ENCODE assay signal across 14 cellular contexts in the genomic region with DNA sequence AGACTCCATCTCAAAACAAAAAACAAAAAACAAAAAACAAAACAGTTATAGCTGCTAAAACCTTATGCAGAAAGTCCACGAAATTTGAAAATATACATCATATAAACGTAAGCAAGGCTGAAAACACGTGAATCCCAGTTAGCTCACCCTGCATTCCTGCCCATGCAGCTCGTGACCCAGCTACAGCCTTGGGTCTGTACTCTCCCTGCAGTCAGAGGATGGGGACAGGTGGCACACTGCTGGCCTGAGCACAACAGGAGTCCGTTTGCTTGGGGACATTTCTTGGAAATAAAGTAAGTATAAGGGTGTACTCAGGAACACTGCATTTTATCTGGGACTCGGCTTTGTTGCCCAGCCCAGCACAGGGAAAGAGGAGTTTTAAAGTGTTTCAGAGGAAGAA. TPM values are rescaled to one million over a fixed set of nuclear protein-coding genes. Genes with fewer than 3 reads are reported as not detected.
DNase-seq lines count a peak whose midpoint lies in the region; ATAC-seq and TF ChIP-seq lines count a peak whose summit lies in the region.
"Had no signal": no experiment of that assay in that cellular context is flagged by ENCODE, and none has a peak within 500 bp of the region (broad histone marks: within the 10 kb centered on the region; RNA-seq: fewer than 3 reads in every experiment).

No MANE protein-coding gene starts in this region.

- DNase-seq in SK-N-SH (no peak), Peyer's patch (no peak), esophagus squamous epithelium (lab: John Stamatoyannopoulos, UW) (no peak), tibial nerve (ENCODE audit: low spot score in 2 of 2) (no peak), activated gamma-delta T cell (lab: John Stamatoyannopoulos, UW) (no peak)
- no peak for DNase-seq in stimulated activated effector memory CD8-positive, alpha-beta T cell treated with anti-CD3 and anti-CD28 coated beads, Interleukin-12 subunit alpha, Interleukin-12 subunit beta, amount 100 ng/mL, for 72 hours (ENCODE audit: low spot score in 2 of 2)
- DNase-seq in stimulated activated CD4-positive, alpha-beta T cell treated with anti-CD3 and anti-CD28 coated beads, Interleukin-4, amount 100 ng/mL, for 4 hours: no peak
- DNase-seq: activated CD4-positive, CD25-positive, alpha-beta regulatory T cell treated with anti-CD3 and anti-CD28 coated beads, Interleukin-2, amount 50 U/mL, for 72 hours; DMS79; effector CD8-positive, alpha-beta T cell; spleen had no signal

- H3F3A ChIP-seq in SK-N-SH (replicated peaks; ENCODE audit: insufficient read depth): peaks cover 11% of the 10 kb centered on the region

- H3K9me3 Mint-ChIP-seq in stimulated activated effector memory CD8-positive, alpha-beta T cell treated with anti-CD3 and anti-CD28 coated beads, Interleukin-12 subunit alpha, Interleukin-12 subunit beta, amount 100 ng/mL, for 72 hours: no peaks in the 10 kb centered on the region

- no peak for ATAC-seq in SK-N-SH treated with all-trans-retinoic acid at 6 μM for 48 hours
- ATAC-seq in stimulated activated effector memory CD8-positive, alpha-beta T cell treated with anti-CD3 and anti-CD28 coated beads, Interleukin-12 subunit alpha, Interleukin-12 subunit beta, amount 100 ng/mL, for 72 hours: no peak

- no peak overlapping the region for H3K4me3 ChIP-seq in SK-N-SH (ENCODE audit: low read depth in 2 of 2, low read length in 1 of 2)
- H3K4me3 ChIP-seq in Peyer's patch: no peak overlapping the region
- no peak overlapping the region for H3K4me3 ChIP-seq in esophagus squamous epithelium
- H3K4me3 ChIP-seq in tibial nerve: no peak overlapping the region
- H3K4me3 ChIP-seq: SK-N-MC, spleen had no signal

- TF ChIP-seq CTCF in SK-N-SH (IDR thresholded peaks at IDR 0.05) (no peak), Peyer's patch (IDR thresholded peaks at IDR 0.05) (no peak), esophagus squamous epithelium (IDR thresholded peaks at IDR 0.05) (no peak), tibial nerve (IDR thresholded peaks at IDR 0.05) (no peak)

- POLR2A ChIA-PET in SK-N-SH (lab: Yijun Ruan, JAX): no interaction called here

- no peaks in the 10 kb centered on the region for H3K9me2 ChIP-seq in SK-N-SH

- H3K4me1 ChIP-seq in SK-N-SH (ENCODE audit: control insufficient read depth in 1 of 2, insufficient read depth in 2 of 2, low read depth in 1 of 2, low read length in 1 of 2): peaks cover 65 to 72% of the 10 kb centered on the region in 2 experiments
- peaks cover 0 to 91% (median 10%) of the 10 kb centered on the region in 4 donors for H3K4me1 ChIP-seq in Peyer's patch
- H3K4me1 ChIP-seq in esophagus squamous epithelium: peaks cover 50 to 100% (median 83%) of the 10 kb centered on the region in 3 donors
- H3K4me1 ChIP-seq in tibial nerve: peaks cover 0 to 96% (median 78%) of the 10 kb centered on the region in 4 donors

- no peak overlapping the region for H2AFZ ChIP-seq in SK-N-SH (ENCODE audit: low read depth)

- H3K79me2 ChIP-seq in SK-N-SH (ENCODE audit: insufficient read depth): peaks cover 100% of the 10 kb centered on the region

- H3K9ac ChIP-seq in SK-N-SH: no peak overlapping the region

- no peak for TF ChIP-seq RAD21 in SK-N-SH (IDR thresholded peaks at IDR 0.05; ENCODE audit: low read length)

- peak overlapping the region; percentile 82 for H3K27ac Mint-ChIP-seq in stimulated activated effector memory CD8-positive, alpha-beta T cell treated with anti-CD3 and anti-CD28 coated beads, Interleukin-12 subunit alpha, Interleukin-12 subunit beta, amount 100 ng/mL, for 72 hours

- H4K20me1 ChIP-seq in SK-N-SH (ENCODE audit: insufficient read depth): peaks cover 92% of the 10 kb centered on the region

- H3K27me3 ChIP-seq in SK-N-SH (ENCODE audit: insufficient read depth): no peaks in the 10 kb centered on the region
- no peaks in the 10 kb centered on the region for H3K27me3 ChIP-seq in Peyer's patch
- H3K27me3 ChIP-seq in esophagus squamous epithelium: no peaks in the 10 kb centered on the region
- H3K27me3 ChIP-seq in tibial nerve: no peaks in the 10 kb centered on the region
- H3K27me3 ChIP-seq: spleen had no signal

- peaks cover 88% of the 10 kb centered on the region for H3K4me1 Mint-ChIP-seq in stimulated activated effector memory CD8-positive, alpha-beta T cell treated with anti-CD3 and anti-CD28 coated beads, Interleukin-12 subunit alpha, Interleukin-12 subunit beta, amount 100 ng/mL, for 72 hours

- CTCF ChIA-PET in SK-N-SH (lab: Yijun Ruan, JAX): interaction anchor here (0.8 to 10.1 kb wide), 13 partner anchors 9 to 212 kb away, joined by 3 to 74 read pairs (median 4); a partner anchor contains a TSS

- intact Hi-C loops in esophagus squamous epithelium (cut with DNase I): no loop called here

- 0 out of 2 replicates have a peak overlapping the region, but pooled peaks have one; percentile 43 for H3K4me2 ChIP-seq in SK-N-SH

- no peaks in the 10 kb centered on the region for H3K9me3 ChIP-seq in SK-N-SH
- no peaks in the 10 kb centered on the region for H3K9me3 ChIP-seq in Peyer's patch
- H3K9me3 ChIP-seq in esophagus squamous epithelium: no peaks in the 10 kb centered on the region
- H3K9me3 ChIP-seq in tibial nerve: no peaks in the 10 kb centered on the region
- H3K9me3 ChIP-seq: spleen had no signal

- WGBS in SK-N-SH (ENCODE audit: low lambda C conversion rate): 82% methylated on average over 6 of the region's 6 CpGs
- WGBS in esophagus squamous epithelium, 2 donors: 53 to 69% methylated on average over 6 of the region's 6 CpGs
- 87 to 93% methylated on average over 6 of the region's 6 CpGs for WGBS in tibial nerve, 2 donors

- TF ChIP-seq POLR2A in Peyer's patch (IDR thresholded peaks at IDR 0.05) (no peak), esophagus squamous epithelium (IDR thresholded peaks at IDR 0.05) (no peak), tibial nerve (IDR thresholded peaks at IDR 0.05) (no peak)

- no peak for TF ChIP-seq EP300 in SK-N-SH (IDR thresholded peaks at IDR 0.05; ENCODE audit: borderline replicate concordance in 1 of 2, low read depth in 1 of 2, low read length in 1 of 2)
- TF ChIP-seq EP300 in tibial nerve (IDR thresholded peaks at IDR 0.05): no peak

- H3K27ac ChIP-seq in SK-N-SH (ENCODE audit: low read depth in 2 of 2, low read length in 1 of 2): peak overlapping the region; percentile 64 to 70
- peak overlapping the region in 3 of 4 donors; percentile 14 to 44 (median 37) for H3K27ac ChIP-seq in Peyer's patch
- peak overlapping the region in 3 of 4 donors; percentile 88 to 92 (median 91) for H3K27ac ChIP-seq in esophagus squamous epithelium
- H3K27ac ChIP-seq in tibial nerve: no peak overlapping the region
- H3K27ac ChIP-seq: 22Rv1, SK-N-MC had no signal

- peaks cover 60% of the 10 kb centered on the region for H3K36me3 Mint-ChIP-seq in stimulated activated effector memory CD8-positive, alpha-beta T cell treated with anti-CD3 and anti-CD28 coated beads, Interleukin-12 subunit alpha, Interleukin-12 subunit beta, amount 100 ng/mL, for 72 hours

- peaks cover 4 to 8% of the 10 kb centered on the region in 2 experiments for H3K36me3 ChIP-seq in SK-N-SH (replicated peaks in 1 of 2; ENCODE audit: control insufficient read depth in 1 of 2, insufficient read depth in 2 of 2, low read length in 1 of 2)
- no peaks in the 10 kb centered on the region for H3K36me3 ChIP-seq in Peyer's patch
- H3K36me3 ChIP-seq in esophagus squamous epithelium: no peaks in the 10 kb centered on the region
- H3K36me3 ChIP-seq in tibial nerve: no peaks in the 10 kb centered on the region

- H3K4me3 Mint-ChIP-seq in stimulated activated effector memory CD8-positive, alpha-beta T cell treated with anti-CD3 and anti-CD28 coated beads, Interleukin-12 subunit alpha, Interleukin-12 subunit beta, amount 100 ng/mL, for 72 hours: no peak overlapping the region

TF ChIP-seq in SK-N-SH, 30 proteins besides CTCF, POLR2A, EP300 and RAD21:
- TF ChIP-seq NFIC (IDR thresholded peaks at IDR 0.05; ENCODE audit: borderline replicate concordance) (no peak), FOSL2 (IDR thresholded peaks at IDR 0.05; ENCODE audit: borderline replicate concordance, low read depth) (no peak)
- TF ChIP-seq, protein P1, sequence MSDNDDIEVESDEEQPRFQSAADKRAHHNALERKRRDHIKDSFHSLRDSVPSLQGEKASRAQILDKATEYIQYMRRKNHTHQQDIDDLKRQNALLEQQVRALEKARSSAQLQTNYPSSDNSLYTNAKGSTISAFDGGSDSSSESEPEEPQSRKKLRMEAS (IDR thresholded peaks at IDR 0.05; ENCODE audit: low read depth): no peak
TF ChIP-seq in SK-N-SH: peak in this region for 0.

TF ChIP-seq in SK-N-SH treated with all-trans-retinoic acid at 6 μM for 48 hours, 23 proteins besides CTCF, POLR2A, EP300 and RAD21 (continues in another document):
- no peak for TF ChIP-seq SNAI2 (CRISPR knock-in tag; IDR thresholded peaks at IDR 0.05)
- TF ChIP-seq, protein P2, sequence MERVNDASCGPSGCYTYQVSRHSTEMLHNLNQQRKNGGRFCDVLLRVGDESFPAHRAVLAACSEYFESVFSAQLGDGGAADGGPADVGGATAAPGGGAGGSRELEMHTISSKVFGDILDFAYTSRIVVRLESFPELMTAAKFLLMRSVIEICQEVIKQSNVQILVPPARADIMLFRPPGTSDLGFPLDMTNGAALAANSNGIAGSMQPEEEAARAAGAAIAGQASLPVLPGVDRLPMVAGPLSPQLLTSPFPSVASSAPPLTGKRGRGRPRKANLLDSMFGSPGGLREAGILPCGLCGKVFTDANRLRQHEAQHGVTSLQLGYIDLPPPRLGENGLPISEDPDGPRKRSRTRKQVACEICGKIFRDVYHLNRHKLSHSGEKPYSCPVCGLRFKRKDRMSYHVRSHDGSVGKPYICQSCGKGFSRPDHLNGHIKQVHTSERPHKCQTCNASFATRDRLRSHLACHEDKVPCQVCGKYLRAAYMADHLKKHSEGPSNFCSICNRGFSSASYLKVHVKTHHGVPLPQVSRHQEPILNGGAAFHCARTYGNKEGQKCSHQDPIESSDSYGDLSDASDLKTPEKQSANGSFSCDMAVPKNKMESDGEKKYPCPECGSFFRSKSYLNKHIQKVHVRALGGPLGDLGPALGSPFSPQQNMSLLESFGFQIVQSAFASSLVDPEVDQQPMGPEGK (CRISPR knock-in tag; IDR thresholded peaks at IDR 0.05; ENCODE audit: borderline replicate concordance): no peak

RNA-seq across cellular contexts. Expression of a gene that starts 44.3 kb away (rescaled TPM):
- 116 and 122 TPM in 2 replicates for polyA plus RNA-seq in SK-N-SH (2012; rRNA removed)
- polyA plus RNA-seq in SK-N-SH (2012; cell fraction: cytosol; rRNA removed): 137 and 163 TPM in 2 replicates
- polyA plus RNA-seq in SK-N-SH (2012; cell fraction: nucleus; rRNA removed): 55.0 and 73.6 TPM in 2 replicates
- total RNA-seq in Peyer's patch (100 to 1,000 TPM; 107 to 210 (median 119) TPM), esophagus squamous epithelium (100 to 1,000 TPM in 3 of 4 donors, 10 to 100 TPM in 1; 89.4 to 146 (median 126) TPM), tibial nerve (100 to 1,000 TPM in 1 of 4 donors, 10 to 100 TPM in 3; 58.2 to 109 (median 96.7) TPM)

Comparison
In these comparisons a context has a peak if more than half of its experiments do, and no peak if none do; other contexts are left out.
1. H3K27ac ChIP-seq: peak in SK-N-SH (2 of 2), Peyer's patch (3 of 4) and esophagus squamous epithelium (3 of 4); none in tibial nerve (0 of 4).